Comparison of ENCODE assay signal across 26 cellular contexts in the genomic region with DNA sequence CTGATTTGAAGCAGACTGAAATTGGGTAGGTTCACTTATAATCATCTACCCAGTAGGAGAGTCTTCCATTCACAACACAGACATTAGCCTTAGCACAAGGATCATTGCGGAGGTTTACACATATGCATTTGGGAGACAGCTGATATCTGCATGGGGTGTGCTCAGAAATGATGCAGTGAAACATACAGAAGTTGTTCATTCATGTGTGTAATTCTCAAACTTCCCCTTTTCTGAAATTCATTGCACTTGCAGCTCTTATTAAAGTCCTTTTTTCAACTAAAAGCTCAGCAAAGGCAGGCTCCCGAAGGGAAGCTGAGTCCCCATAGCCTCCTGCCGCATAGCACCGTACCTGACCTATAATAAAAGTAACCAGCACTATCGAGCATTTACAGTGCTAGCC.
"Had no signal": no experiment of that assay in that cellular context is flagged by ENCODE, and none has a peak within 500 bp of the region (broad histone marks: within the 10 kb centered on the region; RNA-seq: fewer than 3 reads in every experiment).

No MANE protein-coding gene starts in this region.

- H3K4me3 Mint-ChIP-seq: activated naive CD4-positive, alpha-beta T cell treated with anti-CD3 and anti-CD28 coated beads, Interleukin-2, amount 10 ng/mL, durations not matched to agents 7 days and 5 days; nephron progenitor cell; stimulated activated effector memory CD8-positive, alpha-beta T cell treated with anti-CD3 and anti-CD28 coated beads, Interleukin-12 subunit alpha, Interleukin-12 subunit beta, amount 100 ng/mL, for 72 hours; stimulated activated naive CD8-positive, alpha-beta T cell treated with anti-CD3 and anti-CD28 coated beads, Interleukin-15, amount 100 ng/mL, for 72 hours; type B pancreatic cell had no signal

- H3K4me1 ChIP-seq: gastroesophageal sphincter, sigmoid colon, uterus had no signal

- H3K27ac Mint-ChIP-seq: activated naive CD4-positive, alpha-beta T cell treated with anti-CD3 and anti-CD28 coated beads, Interleukin-2, amount 10 ng/mL, durations not matched to agents 7 days and 5 days; nephron progenitor cell; progenitor cell of endocrine pancreas; stimulated activated effector memory CD8-positive, alpha-beta T cell treated with anti-CD3 and anti-CD28 coated beads, Interleukin-12 subunit alpha, Interleukin-12 subunit beta, amount 100 ng/mL, for 72 hours; type B pancreatic cell had no signal

- H3K9me3 ChIP-seq: sigmoid colon, uterus had no signal

- H3K27me3 ChIP-seq: ovary, sigmoid colon, uterus had no signal

- H3K27me3 Mint-ChIP-seq: stimulated activated naive CD8-positive, alpha-beta T cell treated with anti-CD3 and anti-CD28 coated beads, Interleukin-15, amount 100 ng/mL, for 72 hours had no signal

- H3K27ac ChIP-seq: gastroesophageal sphincter, hepatocyte, ovary, sigmoid colon, uterus had no signal

- ATAC-seq: gastroesophageal sphincter; left cardiac atrium; left ventricle myocardium superior; stimulated activated effector memory CD8-positive, alpha-beta T cell treated with anti-CD3 and anti-CD28 coated beads, Interleukin-12 subunit alpha, Interleukin-12 subunit beta, amount 100 ng/mL, for 72 hours; stimulated activated naive CD8-positive, alpha-beta T cell treated with anti-CD3 and anti-CD28 coated beads, Interleukin-15, amount 100 ng/mL, for 72 hours had no signal

- DNase-seq: activated CD4-positive, alpha-beta T cell treated with anti-CD3 and anti-CD28 coated beads for 48 hours; activated CD4-positive, alpha-beta T cell treated with anti-CD3 and anti-CD28 coated beads, Interleukin-2, amount 50 U/mL, for 48 hours; activated CD8-positive, alpha-beta memory T cell treated with anti-CD3 and anti-CD28 coated beads, Interleukin-2, amount 50 U/mL, for 4 hours; activated gamma-delta T cell; activated naive CD4-positive, alpha-beta T cell treated with anti-CD3 and anti-CD28 coated beads, Interleukin-2, amount 10 ng/mL, durations not matched to agents 7 days and 5 days; activated T-cell treated with anti-CD3 and anti-CD28 coated beads, Interleukin-2, amount 50 U/mL, for 1 hour; amygdala; caudate nucleus; cortex of kidney; left cardiac atrium; left ventricle myocardium superior; nephron progenitor cell; ovary; retina; sigmoid colon; small intestine; stimulated activated CD4-positive, alpha-beta T cell treated with anti-CD3 and anti-CD28 coated beads, Interleukin-4, amount 100 ng/mL, for 24 hours; stimulated activated naive CD8-positive, alpha-beta T cell treated with anti-CD3 and anti-CD28 coated beads, Interleukin-15, amount 100 ng/mL, for 72 hours; substantia nigra; T-helper 2 cell; uterus had no signal

- H3K4me1 Mint-ChIP-seq: nephron progenitor cell had no signal

- H3K4me2 ChIP-seq: hepatocyte had no signal

- H3K36me3 Mint-ChIP-seq: activated naive CD4-positive, alpha-beta T cell treated with anti-CD3 and anti-CD28 coated beads, Interleukin-2, amount 10 ng/mL, durations not matched to agents 7 days and 5 days; stimulated activated effector memory CD8-positive, alpha-beta T cell treated with anti-CD3 and anti-CD28 coated beads, Interleukin-12 subunit alpha, Interleukin-12 subunit beta, amount 100 ng/mL, for 72 hours; type B pancreatic cell had no signal

- H3K9me3 Mint-ChIP-seq: nephron progenitor cell; stimulated activated effector memory CD8-positive, alpha-beta T cell treated with anti-CD3 and anti-CD28 coated beads, Interleukin-12 subunit alpha, Interleukin-12 subunit beta, amount 100 ng/mL, for 72 hours; stimulated activated naive CD8-positive, alpha-beta T cell treated with anti-CD3 and anti-CD28 coated beads, Interleukin-15, amount 100 ng/mL, for 72 hours; type B pancreatic cell had no signal

- H3K36me3 ChIP-seq: gastroesophageal sphincter, ovary, sigmoid colon, uterus had no signal

- H3K4me3 ChIP-seq: gastroesophageal sphincter, hepatocyte, ovary, sigmoid colon, uterus had no signal
